ENCODE assay signal across 20 cellular contexts in genomic region chr19:29497241-29497640, GRCh38. TPM values are rescaled to one million over a fixed set of nuclear protein-coding genes. Genes with fewer than 3 reads are reported as not detected.
DNase-seq lines count a peak whose midpoint lies in the region; ATAC-seq and TF ChIP-seq lines count a peak whose summit lies in the region.
"Had no signal": no experiment of that assay in that cellular context is flagged by ENCODE, and none has a peak within 500 bp of the region (broad histone marks: within the 10 kb centered on the region; RNA-seq: fewer than 3 reads in every experiment).

No MANE protein-coding gene starts in this region.

- H3K27ac ChIP-seq in heart left ventricle: no peak overlapping the region
- H3K27ac ChIP-seq: 22Rv1, A549, C4-2B, HL-60 had no signal

- H3K36me3 ChIP-seq in heart left ventricle: no peaks in the 10 kb centered on the region

- CTCF ChIA-PET in activated CD8-positive, alpha-beta memory T cell treated with anti-CD3 and anti-CD28 coated beads, Interleukin-2, amount 10 ng/mL, durations not matched to agents 7 days and 5 days (lab: Charles Lee): no interaction called here

- whole genome bisulfite sequencing in heart left ventricle, 4 donors: 61 to 72% (median 71%) methylated on average over 3 of the region's 3 CpGs

- H3K9me3 ChIP-seq in heart left ventricle: no peaks in the 10 kb centered on the region
- H3K9me3 ChIP-seq: A549, Caco-2 had no signal

- H3K4me1 Mint-ChIP-seq in activated CD8-positive, alpha-beta memory T cell treated with anti-CD3 and anti-CD28 coated beads, Interleukin-2, amount 10 ng/mL, durations not matched to agents 7 days and 5 days: no peaks in the 10 kb centered on the region

- H3K4me1 ChIP-seq in heart left ventricle: no peaks in the 10 kb centered on the region
- H3K4me1 ChIP-seq: A549, Caco-2 had no signal

- no peak overlapping the region for H3K4me3 ChIP-seq in heart left ventricle
- H3K4me3 ChIP-seq: A549 had no signal

- H3K36me3 Mint-ChIP-seq in activated CD8-positive, alpha-beta memory T cell treated with anti-CD3 and anti-CD28 coated beads, Interleukin-2, amount 10 ng/mL, durations not matched to agents 7 days and 5 days: no peaks in the 10 kb centered on the region

- peak; percentile 26 for DNase-seq in activated CD8-positive, alpha-beta memory T cell treated with anti-CD3 and anti-CD28 coated beads, Interleukin-2, amount 10 ng/mL, durations not matched to agents 7 days and 5 days
- no peak for DNase-seq in activated CD8-positive, alpha-beta memory T cell treated with anti-CD3 and anti-CD28 coated beads, Interleukin-2, amount 50 U/mL, for 4 hours
- DNase-seq in cardiac septum (ENCODE audit: low spot score): peak; percentile 53
- DNase-seq in heart left ventricle: no peak
- DNase-seq in posterior vena cava (ENCODE audit: low spot score): peak; percentile 65
- DNase-seq in NAMALWA (ENCODE audit: low spot score): no peak
- DNase-seq in activated naive CD4-positive, alpha-beta T cell treated with Interleukin-2 at 50 U/mL for 16 hours: no peak
- DNase-seq: AML-193; Caco-2; CD4-positive, alpha-beta T cell; GOT3; H7; HFFc6 had no signal

- no peak overlapping the region for H3K27ac Mint-ChIP-seq in activated CD8-positive, alpha-beta memory T cell treated with anti-CD3 and anti-CD28 coated beads, Interleukin-2, amount 10 ng/mL, durations not matched to agents 7 days and 5 days
- H3K27ac Mint-ChIP-seq: CD4-positive, alpha-beta T cell; HFFc6 had no signal

- peaks cover 14% of the 10 kb centered on the region for H3K27me3 Mint-ChIP-seq in activated CD8-positive, alpha-beta memory T cell treated with anti-CD3 and anti-CD28 coated beads, Interleukin-2, amount 10 ng/mL, durations not matched to agents 7 days and 5 days

- no peaks in the 10 kb centered on the region for H3K9me3 Mint-ChIP-seq in activated CD8-positive, alpha-beta memory T cell treated with anti-CD3 and anti-CD28 coated beads, Interleukin-2, amount 10 ng/mL, durations not matched to agents 7 days and 5 days (ENCODE audit: low read depth)
- H3K9me3 Mint-ChIP-seq: CD4-positive, alpha-beta T cell had no signal

- intact Hi-C loops in cardiac septum (cut with DNase I): no loop called here
- intact Hi-C loops in heart left ventricle (cut with DNase I): no loop called here
- intact Hi-C loops in posterior vena cava (cut with DNase I): no loop called here

- ATAC-seq in activated CD8-positive, alpha-beta memory T cell treated with anti-CD3 and anti-CD28 coated beads, Interleukin-2, amount 10 ng/mL, durations not matched to agents 7 days and 5 days: no peak
- ATAC-seq in heart left ventricle: no peak
- ATAC-seq: A549, HCT116 had no signal

- H3K27me3 ChIP-seq in heart left ventricle: peaks cover 0 to 16% (median 3%) of the 10 kb centered on the region in 9 donors

- H3K4me3 Mint-ChIP-seq in activated CD8-positive, alpha-beta memory T cell treated with anti-CD3 and anti-CD28 coated beads, Interleukin-2, amount 10 ng/mL, durations not matched to agents 7 days and 5 days: no peak overlapping the region
- H3K4me3 Mint-ChIP-seq: CD4-positive, alpha-beta T cell; HFFc6 had no signal

- no peak for TF ChIP-seq CTCF in heart left ventricle (IDR thresholded peaks at IDR 0.05)

- TF ChIP-seq POLR2A in heart left ventricle (IDR thresholded peaks at IDR 0.05): no peak

RNA-seq across cellular contexts. Expression of gene VSTM2B, which starts 28.6 kb away (rescaled TPM):
- total RNA-seq in activated CD8-positive, alpha-beta memory T cell treated with anti-CD3 and anti-CD28 coated beads, Interleukin-2, amount 10 ng/mL, durations not matched to agents 7 days and 5 days: not detected
- total RNA-seq in cardiac septum: not detected
- total RNA-seq in heart left ventricle: not detected
- not detected for polyA plus RNA-seq in heart left ventricle
- total RNA-seq in posterior vena cava: not detected
- total RNA-seq: Caco-2; CD4-positive, alpha-beta T cell; HFFc6; HT1080 had no signal
- polyA plus RNA-seq: A549, BJ had no signal

Comparison
In these comparisons a context has a peak if more than half of its experiments do, and no peak if none do; other contexts are left out.
1. DNase-seq: peak in activated CD8-positive, alpha-beta memory T cell treated with anti-CD3 and anti-CD28 coated beads, Interleukin-2, amount 10 ng/mL, durations not matched to agents 7 days and 5 days (single experiment), cardiac septum (single experiment) and posterior vena cava (single experiment); none in activated CD8-positive, alpha-beta memory T cell treated with anti-CD3 and anti-CD28 coated beads, Interleukin-2, amount 50 U/mL, for 4 hours (single experiment), heart left ventricle (0 of 5), NAMALWA (single experiment) and activated naive CD4-positive, alpha-beta T cell treated with Interleukin-2 at 50 U/mL for 16 hours (single experiment).